Comparison of ENCODE assay signal across 11 cellular contexts in the genomic region with DNA sequence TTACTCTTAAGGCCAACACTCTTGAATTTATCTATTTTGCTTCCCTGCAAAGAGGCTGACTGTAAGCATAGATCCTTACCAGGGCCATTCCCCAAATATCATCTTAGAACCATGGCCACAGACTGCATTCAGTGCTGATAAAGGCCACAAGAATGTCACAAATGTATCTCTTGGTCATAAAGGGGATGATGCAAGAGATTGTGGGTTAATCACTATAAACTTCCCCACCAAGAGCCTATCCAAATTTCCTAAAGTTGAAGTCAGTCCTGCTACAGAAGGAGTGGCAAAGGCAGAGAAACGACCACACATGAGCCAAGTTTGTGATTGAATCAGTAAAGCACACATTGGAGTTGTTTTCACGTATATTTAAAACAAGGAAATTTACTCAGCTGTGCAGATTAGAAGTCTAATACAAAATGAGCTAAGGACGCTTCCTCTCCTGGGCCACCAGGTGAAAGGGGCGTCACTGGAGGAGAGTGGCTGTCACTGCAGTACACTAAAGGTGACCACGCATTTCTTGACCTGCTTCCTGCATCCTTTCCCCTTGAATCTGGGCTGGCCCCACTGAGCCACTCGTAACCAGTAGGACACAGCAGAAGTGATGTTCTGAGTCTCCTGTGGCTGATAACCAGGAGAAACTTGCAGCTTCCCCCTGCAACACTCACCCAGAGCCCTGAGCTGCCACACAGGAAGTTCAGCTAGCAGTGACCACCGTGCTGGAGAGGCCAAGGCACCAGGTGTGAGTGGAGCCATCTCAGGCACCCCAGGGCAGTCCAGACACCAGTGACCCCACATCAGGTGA.
A peak's percentile ranks its signal among the peaks of the same experiment; 100 is the strongest.
DNase-seq lines count a peak whose midpoint lies in the region; ATAC-seq, FAIRE-seq and TF ChIP-seq lines count a peak whose summit lies in the region.
"Had no signal": no experiment of that assay in that cellular context is flagged by ENCODE, and none has a peak within 500 bp of the region (broad histone marks: within the 10 kb centered on the region; RNA-seq: fewer than 3 reads in every experiment).

No MANE protein-coding gene starts in this region.

- H3K27ac ChIP-seq in A549 (peak overlapping the region; percentile 75 to 82), WERI-Rb-1 (no peak overlapping the region)

- H3K4me1 ChIP-seq in A549 = peaks cover 44% of the 10 kb centered on the region
- H3K4me1 ChIP-seq: BE2C had no signal

- DNase-seq in A549 (ENCODE audit: low read depth in 1 of 2, low spot score in 1 of 2) = peak; percentile 61 to 81
- DNase-seq in H4 (ENCODE audit: low spot score) = peak; percentile 93
- peak; percentile 15 to 25 for DNase-seq in SW 1271 (lab: John Stamatoyannopoulos, UW)
- peak; percentile 82 for DNase-seq in iris pigment epithelial cell (ENCODE audit: low read depth)
- no peak for DNase-seq in NCI-H1048 (lab: John Stamatoyannopoulos, UW)
- DNase-seq in effector memory CD8-positive, alpha-beta T cell = no peak
- DNase-seq in WERI-Rb-1 = no peak
- DNase-seq: BE2C, endodermal cell, NCI-H748 treated with DMSO at 0.1 percent for 48 hours had no signal

- H3K4me2 ChIP-seq in A549 = peak overlapping the region; percentile 68

- FAIRE-seq in A549 (lab: Jason Lieb, UNC) = peak; percentile 97

- no peaks in the 10 kb centered on the region for H3K36me3 Mint-ChIP-seq in effector memory CD8-positive, alpha-beta T cell (ENCODE audit: insufficient read depth)

- POLR2A ChIA-PET in A549 (lab: Yijun Ruan, JAX) = interaction anchor here (0.9 to 1.7 kb wide), 2 partner anchors 17 to 22 kb away, joined by 3 to 7 read pairs; no protein-coding TSS in a partner anchor

- H3K4me3 Mint-ChIP-seq in effector memory CD8-positive, alpha-beta T cell = no peak overlapping the region
- H3K4me3 Mint-ChIP-seq: endodermal cell had no signal

- H3K36me3 ChIP-seq in WERI-Rb-1 = no peaks in the 10 kb centered on the region
- H3K36me3 ChIP-seq: BE2C had no signal

- CTCF ChIA-PET in A549 (lab: Yijun Ruan, JAX) = interaction anchor here (0.7 to 4.4 kb wide), 9 partner anchors 13 to 1041 kb away, joined by 3 to 22 read pairs (median 4); no protein-coding TSS in a partner anchor

- peak; percentile 69 to 75 for ATAC-seq in A549
- no peak for ATAC-seq in effector memory CD8-positive, alpha-beta T cell (replicated peaks)
- ATAC-seq in GM19324 (IDR thresholded peaks at IDR 0.05; ENCODE audit: low FRiP score, unreplicated experiment) = no peak

- no peak overlapping the region for H3K4me3 ChIP-seq in A549
- no peak overlapping the region for H3K4me3 ChIP-seq in WERI-Rb-1 (ENCODE audit: low read depth, low read length)

- TF ChIP-seq CTCF in A549 (IDR thresholded peaks at IDR 0.05) (no peak), WERI-Rb-1 (IDR thresholded peaks at IDR 0.05; ENCODE audit: low read depth, low read length) (no peak)

- no peak for TF ChIP-seq POLR2A in A549 (IDR thresholded peaks at IDR 0.05; ENCODE audit: low read length)

- H3K27me3 Mint-ChIP-seq in effector memory CD8-positive, alpha-beta T cell = peaks cover 32 to 54% of the 10 kb centered on the region in 2 donors

- H3K27me3 ChIP-seq in WERI-Rb-1 (ENCODE audit: insufficient read depth, low read depth, severe bottlenecking) = no peaks in the 10 kb centered on the region
- H3K27me3 ChIP-seq: BE2C had no signal

- no peaks in the 10 kb centered on the region for H3K4me1 Mint-ChIP-seq in effector memory CD8-positive, alpha-beta T cell (ENCODE audit: low read depth in 2 of 2)

- H3K27ac Mint-ChIP-seq in effector memory CD8-positive, alpha-beta T cell = no peak overlapping the region
- H3K27ac Mint-ChIP-seq: endodermal cell had no signal

- no peaks in the 10 kb centered on the region for H3K9me3 Mint-ChIP-seq in effector memory CD8-positive, alpha-beta T cell
- H3K9me3 Mint-ChIP-seq: endodermal cell had no signal

- WGBS in A549 (ENCODE audit: missing lambda C conversion rate) = 37% methylated on average over 7 of the region's 7 CpGs

- peak; percentile 24 to 39; a peak in 4 of 5 replicates for TF ChIP-seq RAD21 in A549 (conservative IDR thresholded peaks at IDR 0.05 in 1 of 2, IDR thresholded peaks at IDR 0.05 in 1 of 2)

- peak; percentile 64 to 75; a peak in 2 of 5 replicates for TF ChIP-seq EP300 in A549 (IDR thresholded peaks at IDR 0.05)

- H3K9me3 ChIP-seq in A549 (no peaks in the 10 kb centered on the region), WERI-Rb-1 (ENCODE audit: severe bottlenecking) (no peaks in the 10 kb centered on the region)
- H3K9me3 ChIP-seq: BE2C had no signal

TF ChIP-seq in A549, 52 proteins besides CTCF, POLR2A, EP300 and RAD21 (continues in another document):
- no peak for TF ChIP-seq RCOR1 (IDR thresholded peaks at IDR 0.05; ENCODE audit: low read depth, low read length)
- no peak for TF ChIP-seq KDM1A (IDR thresholded peaks at IDR 0.05; ENCODE audit: low read depth)
- TF ChIP-seq, protein P1, sequence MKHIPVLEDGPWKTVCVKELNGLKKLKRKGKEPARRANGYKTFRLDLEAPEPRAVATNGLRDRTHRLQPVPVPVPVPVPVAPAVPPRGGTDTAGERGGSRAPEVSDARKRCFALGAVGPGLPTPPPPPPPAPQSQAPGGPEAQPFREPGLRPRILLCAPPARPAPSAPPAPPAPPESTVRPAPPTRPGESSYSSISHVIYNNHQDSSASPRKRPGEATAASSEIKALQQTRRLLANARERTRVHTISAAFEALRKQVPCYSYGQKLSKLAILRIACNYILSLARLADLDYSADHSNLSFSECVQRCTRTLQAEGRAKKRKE (CRISPR knock-in tag; IDR thresholded peaks at IDR 0.05; ENCODE audit: low read depth) = no peak
- TF ChIP-seq EHF (CRISPR knock-in tag; IDR thresholded peaks at IDR 0.05) = no peak
- no peak for TF ChIP-seq KDM5A (IDR thresholded peaks at IDR 0.05)
- peak; percentile 22 to 51; a peak in 1 of 5 replicates for TF ChIP-seq JUN (IDR thresholded peaks at IDR 0.05)
- TF ChIP-seq, protein P2, sequence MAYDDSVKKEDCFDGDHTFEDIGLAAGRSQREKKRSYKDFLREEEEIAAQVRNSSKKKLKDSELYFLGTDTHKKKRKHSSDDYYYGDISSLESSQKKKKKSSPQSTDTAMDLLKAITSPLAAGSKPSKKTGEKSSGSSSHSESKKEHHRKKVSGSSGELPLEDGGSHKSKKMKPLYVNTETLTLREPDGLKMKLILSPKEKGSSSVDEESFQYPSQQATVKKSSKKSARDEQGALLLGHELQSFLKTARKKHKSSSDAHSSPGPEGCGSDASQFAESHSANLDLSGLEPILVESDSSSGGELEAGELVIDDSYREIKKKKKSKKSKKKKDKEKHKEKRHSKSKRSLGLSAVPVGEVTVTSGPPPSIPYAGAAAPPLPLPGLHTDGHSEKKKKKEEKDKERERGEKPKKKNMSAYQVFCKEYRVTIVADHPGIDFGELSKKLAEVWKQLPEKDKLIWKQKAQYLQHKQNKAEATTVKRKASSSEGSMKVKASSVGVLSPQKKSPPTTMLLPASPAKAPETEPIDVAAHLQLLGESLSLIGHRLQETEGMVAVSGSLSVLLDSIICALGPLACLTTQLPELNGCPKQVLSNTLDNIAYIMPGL (CRISPR knock-in tag; IDR thresholded peaks at IDR 0.05; ENCODE audit: borderline replicate concordance) = no peak
- no peak for TF ChIP-seq PHF8 (IDR thresholded peaks at IDR 0.05; ENCODE audit: borderline replicate concordance, low read depth)
- no peak for TF ChIP-seq RFX5 (IDR thresholded peaks at IDR 0.05)
- TF ChIP-seq, protein P3, sequence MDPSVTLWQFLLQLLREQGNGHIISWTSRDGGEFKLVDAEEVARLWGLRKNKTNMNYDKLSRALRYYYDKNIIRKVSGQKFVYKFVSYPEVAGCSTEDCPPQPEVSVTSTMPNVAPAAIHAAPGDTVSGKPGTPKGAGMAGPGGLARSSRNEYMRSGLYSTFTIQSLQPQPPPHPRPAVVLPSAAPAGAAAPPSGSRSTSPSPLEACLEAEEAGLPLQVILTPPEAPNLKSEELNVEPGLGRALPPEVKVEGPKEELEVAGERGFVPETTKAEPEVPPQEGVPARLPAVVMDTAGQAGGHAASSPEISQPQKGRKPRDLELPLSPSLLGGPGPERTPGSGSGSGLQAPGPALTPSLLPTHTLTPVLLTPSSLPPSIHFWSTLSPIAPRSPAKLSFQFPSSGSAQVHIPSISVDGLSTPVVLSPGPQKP (IDR thresholded peaks at IDR 0.05; ENCODE audit: low read depth, low read length) = no peak
- no peak for TF ChIP-seq TFCP2L1 (CRISPR knock-in tag; IDR thresholded peaks at IDR 0.05)
- TF ChIP-seq, protein P4, sequence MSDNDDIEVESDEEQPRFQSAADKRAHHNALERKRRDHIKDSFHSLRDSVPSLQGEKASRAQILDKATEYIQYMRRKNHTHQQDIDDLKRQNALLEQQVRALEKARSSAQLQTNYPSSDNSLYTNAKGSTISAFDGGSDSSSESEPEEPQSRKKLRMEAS (IDR thresholded peaks at IDR 0.05) = peak; percentile 55; the same call in 1 of the 2 replicates
- TF ChIP-seq ZFP36 (IDR thresholded peaks at IDR 0.05; ENCODE audit: borderline replicate concordance, partially characterized antibody) = no peak
- peak; percentile 86 to 96; a peak in 3 of 4 replicates for TF ChIP-seq CEBPB (IDR thresholded peaks at IDR 0.05)
- TF ChIP-seq POLR2AphosphoS2 (conservative IDR thresholded peaks at IDR 0.05; ENCODE audit: low read length) = no peak
- TF ChIP-seq, protein P5, sequence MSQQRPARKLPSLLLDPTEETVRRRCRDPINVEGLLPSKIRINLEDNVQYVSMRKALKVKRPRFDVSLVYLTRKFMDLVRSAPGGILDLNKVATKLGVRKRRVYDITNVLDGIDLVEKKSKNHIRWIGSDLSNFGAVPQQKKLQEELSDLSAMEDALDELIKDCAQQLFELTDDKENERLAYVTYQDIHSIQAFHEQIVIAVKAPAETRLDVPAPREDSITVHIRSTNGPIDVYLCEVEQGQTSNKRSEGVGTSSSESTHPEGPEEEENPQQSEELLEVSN (IDR thresholded peaks at IDR 0.05; ENCODE audit: borderline replicate concordance, low read depth) = no peak
- no peak for TF ChIP-seq ESRRA (IDR thresholded peaks at IDR 0.05; ENCODE audit: borderline replicate concordance, low read length)
- no peak for TF ChIP-seq MAZ (IDR thresholded peaks at IDR 0.05; ENCODE audit: borderline replicate concordance, low read depth, low read length)
- TF ChIP-seq RNF2 (IDR thresholded peaks at IDR 0.05; ENCODE audit: borderline replicate concordance, low read depth) = no peak
- 0 out of 2 replicates have a peak, but pooled peaks have one; percentile 49 for TF ChIP-seq FOSL2 (IDR thresholded peaks at IDR 0.05)
- peak; percentile 75 for TF ChIP-seq FOSL2 (CRISPR knock-in tag; IDR thresholded peaks at IDR 0.05)
- TF ChIP-seq CBX2 (IDR thresholded peaks at IDR 0.05; ENCODE audit: borderline replicate concordance, low read depth) = no peak
- TF ChIP-seq NR3C1 (IDR thresholded peaks at IDR 0.05) = no peak
- TF ChIP-seq MYC (IDR thresholded peaks at IDR 0.05; ENCODE audit: borderline replicate concordance, low read length) = no peak
- no peak for TF ChIP-seq HEYL (CRISPR knock-in tag; IDR thresholded peaks at IDR 0.05)
- peak; percentile 76 for TF ChIP-seq GATA3 (IDR thresholded peaks at IDR 0.05; ENCODE audit: borderline replicate concordance)
- no peak for TF ChIP-seq BHLHE40 (IDR thresholded peaks at IDR 0.05; ENCODE audit: low read depth, low read length)
- TF ChIP-seq SMC3 (IDR thresholded peaks at IDR 0.05) = peak; percentile 34; the same call in 1 of the 3 replicates

Comparison
In these comparisons a context has a peak if more than half of its experiments do, and no peak if none do; other contexts are left out.
1. ATAC-seq: peak in A549 (2 of 2); none in effector memory CD8-positive, alpha-beta T cell (single experiment) and GM19324 (single experiment).
2. DNase-seq: peak in A549 (2 of 2), H4 (single experiment), SW 1271 (2 of 2) and iris pigment epithelial cell (single experiment); none in NCI-H1048 (single experiment), effector memory CD8-positive, alpha-beta T cell (0 of 3) and WERI-Rb-1 (single experiment).